Comparison of ENCODE assay signal across 1 cellular context in the genomic region with DNA sequence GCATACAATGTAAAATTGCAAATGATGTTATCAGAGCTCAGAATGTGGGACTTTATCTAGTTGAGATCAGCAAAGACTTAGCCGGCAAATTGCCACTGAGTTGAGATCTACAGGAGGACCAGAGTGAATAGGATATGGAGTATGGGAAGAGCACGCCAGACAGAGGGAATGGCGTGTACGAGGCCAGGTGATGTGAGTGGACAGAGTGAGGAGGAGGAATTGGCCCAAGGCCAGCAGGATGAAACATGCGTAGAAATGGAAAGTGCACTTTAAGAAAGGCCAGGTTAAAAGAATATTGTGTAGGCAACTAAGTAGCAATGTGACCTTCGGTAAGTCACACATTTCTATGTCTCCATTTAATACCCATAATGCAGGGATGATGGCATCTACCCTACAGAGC.
TF ChIP-seq lines count a peak whose summit lies in the region.

No MANE protein-coding gene starts in this region.

TF ChIP-seq in H1, 55 proteins besides CTCF, POLR2A, EP300 and RAD21 (continued from another document):
- TF ChIP-seq SIX5 (IDR thresholded peaks at IDR 0.05; ENCODE audit: low read depth, low read length) (no peak), JUN (IDR thresholded peaks at IDR 0.05; ENCODE audit: low read depth, low read length) (no peak), ZNF274 (IDR thresholded peaks at IDR 0.05; ENCODE audit: borderline replicate concordance, extremely low read depth, low read length) (no peak)
- TF ChIP-seq, protein P1, sequence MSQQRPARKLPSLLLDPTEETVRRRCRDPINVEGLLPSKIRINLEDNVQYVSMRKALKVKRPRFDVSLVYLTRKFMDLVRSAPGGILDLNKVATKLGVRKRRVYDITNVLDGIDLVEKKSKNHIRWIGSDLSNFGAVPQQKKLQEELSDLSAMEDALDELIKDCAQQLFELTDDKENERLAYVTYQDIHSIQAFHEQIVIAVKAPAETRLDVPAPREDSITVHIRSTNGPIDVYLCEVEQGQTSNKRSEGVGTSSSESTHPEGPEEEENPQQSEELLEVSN (IDR thresholded peaks at IDR 0.05): no peak
